In the genomic region with DNA sequence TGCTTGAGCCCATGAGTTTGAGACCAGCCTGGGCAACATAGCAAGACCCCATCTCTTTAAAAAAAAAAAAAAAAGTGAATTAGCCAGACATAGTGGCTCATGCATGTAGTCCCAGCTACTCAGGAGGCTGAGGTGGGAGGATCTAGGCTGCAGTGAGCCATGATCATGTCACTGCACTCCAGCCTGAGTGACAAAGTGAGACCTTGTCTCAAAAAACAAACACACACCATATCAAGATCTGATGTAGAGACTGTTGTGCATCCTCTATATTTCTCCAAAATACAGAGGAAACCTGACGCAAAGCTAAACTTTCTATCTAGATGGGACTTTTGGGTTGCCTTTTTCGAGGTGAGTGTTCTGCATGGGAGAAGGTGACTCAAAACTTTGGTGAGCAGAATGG, we compare ENCODE assay signal across 3 cellular contexts.
"Had no signal": no experiment of that assay in that cellular context is flagged by ENCODE, and none has a peak within 500 bp of the region (broad histone marks: within the 10 kb centered on the region; RNA-seq: fewer than 3 reads in every experiment).

No MANE protein-coding gene starts in this region.

- DNase-seq: GDM1, GF-D8 had no signal

- ATAC-seq: GM12878 had no signal
